In the genomic region with DNA sequence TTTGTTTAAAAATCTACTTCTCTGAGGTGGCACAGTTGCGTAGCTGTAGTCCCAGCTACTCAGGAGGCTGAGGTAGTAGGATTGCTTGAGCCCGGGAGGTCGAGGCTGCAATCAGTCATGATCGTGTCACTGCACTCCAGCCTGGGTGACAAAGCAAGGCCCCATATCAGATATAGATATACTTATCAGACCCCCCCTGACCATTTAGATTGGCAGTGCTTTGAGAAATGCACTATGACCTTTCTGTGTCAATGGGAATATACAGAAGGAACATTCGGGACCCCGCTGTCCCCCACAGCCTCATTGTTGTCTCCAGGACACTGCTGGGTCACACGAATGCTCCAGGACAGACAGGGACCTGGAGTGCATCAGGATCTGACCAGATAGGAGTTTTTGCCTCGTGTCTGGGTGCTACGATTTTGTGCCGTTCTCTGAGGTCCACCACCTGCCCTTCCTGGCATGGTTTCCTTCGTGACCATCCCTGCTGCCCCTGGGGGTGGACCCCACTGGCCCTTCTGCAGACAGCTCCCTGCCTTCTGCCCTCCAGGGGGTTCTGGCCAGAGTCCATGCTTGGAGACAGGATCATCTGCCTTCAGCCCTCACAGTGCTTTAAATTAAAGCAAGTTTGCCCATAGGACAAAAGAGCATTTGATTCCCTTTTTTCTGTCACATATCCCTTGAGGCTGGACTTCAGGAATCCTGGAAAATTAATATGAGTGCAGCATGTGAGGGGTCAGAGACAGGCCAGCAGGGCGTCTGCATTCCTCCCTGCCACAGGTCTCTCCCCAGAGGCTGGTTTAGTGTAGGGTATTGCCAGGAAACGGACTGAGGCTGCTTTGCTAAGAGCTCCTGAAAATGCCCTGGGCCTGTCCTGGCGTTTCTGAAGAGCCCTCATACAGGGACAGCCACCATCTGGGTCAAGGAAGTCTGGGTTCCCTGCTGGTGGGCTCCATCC, we compare ENCODE assay signal across 12 cellular contexts. TPM values are rescaled to one million over a fixed set of nuclear protein-coding genes. Genes with fewer than 3 reads are reported as not detected.
DNase-seq lines count a peak whose midpoint lies in the region; ATAC-seq, FAIRE-seq and TF ChIP-seq lines count a peak whose summit lies in the region.
"Had no signal": no experiment of that assay in that cellular context is flagged by ENCODE, and none has a peak within 500 bp of the region (broad histone marks: within the 10 kb centered on the region; RNA-seq: fewer than 3 reads in every experiment).

No MANE protein-coding gene starts in this region.

- WGBS in heart right ventricle, 2 donors, result 66 to 67% methylated on average over 14 of the region's 14 CpGs

- H3K27ac Mint-ChIP-seq in activated T-helper 1 cell treated with anti-CD3 and anti-CD28 coated beads, Interleukin-12 subunit alpha, Interleukin-12 subunit beta, Interleukin-2, Interleukin-4 antibody, amounts not matched to agents 30 ng/mL and 10 ng/mL and 1 ng/mL, durations not matched to agents 14 hours and 24 hours and 36 hours, result peak overlapping the region; percentile 88
- H3K27ac Mint-ChIP-seq: GM23338 had no signal

- in situ Hi-C loops in GM13977 (cut with MboI; ENCODE audit: low pct_unique_long_range_greater_than_20kb, low sequenced_read_pairs, unreplicated experiment), result no loop called here

- DNase-seq in left cardiac atrium, result peak; percentile 11
- DNase-seq in heart right ventricle, result no peak
- no peak for DNase-seq in activated T-helper 1 cell treated with anti-CD3 and anti-CD28 coated beads, Interleukin-12 subunit alpha, Interleukin-12 subunit beta, Interleukin-2, Interleukin-4 antibody, amounts not matched to agents 30 ng/mL and 10 ng/mL and 1 ng/mL, durations not matched to agents 14 hours and 24 hours and 36 hours (ENCODE audit: low spot score)
- no peak for DNase-seq in lower lobe of right lung
- DNase-seq in upper lobe of right lung, result no peak
- DNase-seq in GM12891 (ENCODE audit: insufficient read length, low spot score), result no peak
- DNase-seq in GM13977 (ENCODE audit: low spot score), result no peak
- DNase-seq in NCI-H1436 (lab: John Stamatoyannopoulos, UW), result no peak
- DNase-seq: caudate nucleus, NCI-H146 had no signal

- no peak for FAIRE-seq in GM12891 (lab: Jason Lieb, UNC)

- H3K9me3 Mint-ChIP-seq in activated T-helper 1 cell treated with anti-CD3 and anti-CD28 coated beads, Interleukin-12 subunit alpha, Interleukin-12 subunit beta, Interleukin-2, Interleukin-4 antibody, amounts not matched to agents 30 ng/mL and 10 ng/mL and 1 ng/mL, durations not matched to agents 14 hours and 24 hours and 36 hours, result no peaks in the 10 kb centered on the region
- H3K9me3 Mint-ChIP-seq: GM23338 had no signal

- H3K36me3 ChIP-seq in heart right ventricle, result peaks cover 0 to 69% (median 26%) of the 10 kb centered on the region in 9 donors
- H3K36me3 ChIP-seq in lower lobe of right lung, result peaks cover 62% of the 10 kb centered on the region
- peaks cover 58% of the 10 kb centered on the region for H3K36me3 ChIP-seq in upper lobe of right lung

- H3K4me3 Mint-ChIP-seq in activated T-helper 1 cell treated with anti-CD3 and anti-CD28 coated beads, Interleukin-12 subunit alpha, Interleukin-12 subunit beta, Interleukin-2, Interleukin-4 antibody, amounts not matched to agents 30 ng/mL and 10 ng/mL and 1 ng/mL, durations not matched to agents 14 hours and 24 hours and 36 hours, result peak overlapping the region; percentile 78
- H3K4me3 Mint-ChIP-seq: GM23338 had no signal

- H3K4me1 Mint-ChIP-seq in activated T-helper 1 cell treated with anti-CD3 and anti-CD28 coated beads, Interleukin-12 subunit alpha, Interleukin-12 subunit beta, Interleukin-2, Interleukin-4 antibody, amounts not matched to agents 30 ng/mL and 10 ng/mL and 1 ng/mL, durations not matched to agents 14 hours and 24 hours and 36 hours (ENCODE audit: low read depth), result peaks cover 50% of the 10 kb centered on the region

- H3K36me3 Mint-ChIP-seq in activated T-helper 1 cell treated with anti-CD3 and anti-CD28 coated beads, Interleukin-12 subunit alpha, Interleukin-12 subunit beta, Interleukin-2, Interleukin-4 antibody, amounts not matched to agents 30 ng/mL and 10 ng/mL and 1 ng/mL, durations not matched to agents 14 hours and 24 hours and 36 hours (ENCODE audit: low read depth), result peaks cover 36% of the 10 kb centered on the region

- H3K27me3 ChIP-seq in heart right ventricle (no peaks in the 10 kb centered on the region), lower lobe of right lung (ENCODE audit: low read depth) (no peaks in the 10 kb centered on the region), upper lobe of right lung (no peaks in the 10 kb centered on the region)

- intact Hi-C loops in left cardiac atrium (cut with DNase I), result no loop called here
- intact Hi-C loops in heart right ventricle (cut with DNase I), result loop anchor here in 2 of 10 donors (1.0 to 5.0 kb wide), 2 partner anchors 50 to 93 kb away; a partner anchor contains a TSS
- intact Hi-C loops in activated T-helper 1 cell treated with anti-CD3 and anti-CD28 coated beads, Interleukin-12 subunit alpha, Interleukin-12 subunit beta, Interleukin-2, Interleukin-4 antibody, amounts not matched to agents 30 ng/mL and 10 ng/mL and 1 ng/mL, durations not matched to agents 14 hours and 24 hours and 36 hours (cut with micrococcal nuclease), result loop anchor here (1.0 kb wide), 1 partner anchor 36 kb away; no protein-coding TSS in a partner anchor
- intact Hi-C loops in lower lobe of right lung (cut with DNase I), result no loop called here
- intact Hi-C loops in upper lobe of right lung (cut with DNase I), result no loop called here

- TF ChIP-seq POLR2A in GM12891 (IDR thresholded peaks at IDR 0.05; ENCODE audit: low read depth, low read length), result no peak

- H3K27me3 Mint-ChIP-seq in activated T-helper 1 cell treated with anti-CD3 and anti-CD28 coated beads, Interleukin-12 subunit alpha, Interleukin-12 subunit beta, Interleukin-2, Interleukin-4 antibody, amounts not matched to agents 30 ng/mL and 10 ng/mL and 1 ng/mL, durations not matched to agents 14 hours and 24 hours and 36 hours (ENCODE audit: insufficient read depth), result no peaks in the 10 kb centered on the region

- H3K4me1 ChIP-seq in heart right ventricle (peaks cover 13 to 79% (median 63%) of the 10 kb centered on the region in 9 donors), lower lobe of right lung (peaks cover 56% of the 10 kb centered on the region), upper lobe of right lung (peaks cover 18% of the 10 kb centered on the region)

- peak overlapping the region in 2 of 10 donors; percentile 23 to 75 for H3K27ac ChIP-seq in heart right ventricle
- peak overlapping the region; percentile 37 for H3K27ac ChIP-seq in lower lobe of right lung
- H3K27ac ChIP-seq in upper lobe of right lung, result peak overlapping the region; percentile 33
- H3K27ac ChIP-seq: C4-2B had no signal

- H3K4me3 ChIP-seq in heart right ventricle (no peak overlapping the region), lower lobe of right lung (no peak overlapping the region), upper lobe of right lung (no peak overlapping the region)
- H3K4me3 ChIP-seq: GM23338 had no signal

- TF ChIP-seq CTCF in heart right ventricle (IDR thresholded peaks at IDR 0.05), result no peak
- TF ChIP-seq CTCF in lower lobe of right lung (IDR thresholded peaks at IDR 0.05), result no peak
- no peak for TF ChIP-seq CTCF in upper lobe of right lung (IDR thresholded peaks at IDR 0.05)
- no peak for TF ChIP-seq CTCF in GM13977 (IDR thresholded peaks at IDR 0.05; ENCODE audit: extremely low read depth, insufficient read depth, missing control alignments)

- ATAC-seq in left cardiac atrium, result no peak
- ATAC-seq in heart right ventricle, result no peak
- peak; percentile 6 to 39 for ATAC-seq in lower lobe of right lung
- peak; percentile 24 for ATAC-seq in upper lobe of right lung
- ATAC-seq: GM23338 had no signal

- H3K9me3 ChIP-seq in heart right ventricle, result no peaks in the 10 kb centered on the region
- no peaks in the 10 kb centered on the region for H3K9me3 ChIP-seq in lower lobe of right lung
- H3K9me3 ChIP-seq in upper lobe of right lung, result no peaks in the 10 kb centered on the region

TF ChIP-seq in GM12891, 5 proteins besides CTCF, POLR2A, EP300 and RAD21:
- no peak for TF ChIP-seq SPI1 (IDR thresholded peaks at IDR 0.05; ENCODE audit: low read depth, low read length)
- TF ChIP-seq PAX5 (IDR thresholded peaks at IDR 0.05; ENCODE audit: insufficient read depth, low read length, severe bottlenecking), result no peak
- no peak for TF ChIP-seq TAF1 (IDR thresholded peaks at IDR 0.05; ENCODE audit: low read depth, low read length)
- no peak for TF ChIP-seq POU2F2 (IDR thresholded peaks at IDR 0.05; ENCODE audit: low read depth, low read length)
- no peak for TF ChIP-seq POLR2AphosphoS5 (IDR thresholded peaks at IDR 0.05; ENCODE audit: low read depth, low read length)

RNA-seq across cellular contexts. Expression of a gene that starts 19.3 kb away (rescaled TPM):
- total RNA-seq in left cardiac atrium (1 to 10 TPM; 5.6 to 5.8 TPM), heart right ventricle (10 to 100 TPM in 2 of 10 donors, 1 to 10 TPM in 8; 6.0 to 16.3 (median 8.2) TPM), lower lobe of right lung (3.8 TPM), upper lobe of right lung (4.9 TPM)
- 1 to 10 TPM; 3.7 to 6.9 TPM for polyA plus RNA-seq in heart right ventricle
- 18.5 and 20.5 TPM in 2 replicates for total RNA-seq in activated T-helper 1 cell treated with anti-CD3 and anti-CD28 coated beads, Interleukin-12 subunit alpha, Interleukin-12 subunit beta, Interleukin-2, Interleukin-4 antibody, amounts not matched to agents 30 ng/mL and 10 ng/mL and 1 ng/mL, durations not matched to agents 14 hours and 24 hours and 36 hours
- 5.8 TPM for polyA plus RNA-seq in GM12891 (2012; ENCODE audit: low read depth, missing spikeins)
- total RNA-seq: GM23338 had no signal
- polyA plus RNA-seq: GM23338 had no signal

RNA-seq across cellular contexts. Expression of a gene that starts 50.1 kb away (rescaled TPM):
- total RNA-seq in left cardiac atrium, result 10 to 100 TPM; 36.6 to 48.4 TPM
- 10 to 100 TPM; 26.4 to 45.7 (median 35.8) TPM for total RNA-seq in heart right ventricle
- polyA plus RNA-seq in heart right ventricle, result 10 to 100 TPM; 16.0 to 78.2 TPM
- 35.5 and 36.4 TPM in 2 replicates for total RNA-seq in activated T-helper 1 cell treated with anti-CD3 and anti-CD28 coated beads, Interleukin-12 subunit alpha, Interleukin-12 subunit beta, Interleukin-2, Interleukin-4 antibody, amounts not matched to agents 30 ng/mL and 10 ng/mL and 1 ng/mL, durations not matched to agents 14 hours and 24 hours and 36 hours
- 92.6 TPM for total RNA-seq in lower lobe of right lung
- total RNA-seq in upper lobe of right lung, result 106 TPM
- polyA plus RNA-seq in GM12891 (2012; ENCODE audit: low read depth, missing spikeins), result 9.8 TPM

Comparison
In these comparisons a context has a peak if more than half of its experiments do, and no peak if none do; other contexts are left out.
1. ATAC-seq: peak in lower lobe of right lung (2 of 2) and upper lobe of right lung (single experiment); none in left cardiac atrium (0 of 2) and heart right ventricle (0 of 8).